2 cellular contexts compared by ENCODE assay signal in genomic region chr11:130839950-130840666, GRCh38.
TF ChIP-seq lines count a peak whose summit lies in the region.

No MANE protein-coding gene starts in this region.

TF ChIP-seq in IMR-90, 13 proteins besides CTCF, POLR2A, EP300 and RAD21:
- TF ChIP-seq MXI1 (IDR thresholded peaks at IDR 0.05; ENCODE audit: borderline replicate concordance, low read depth, low read length) (no peak), FOS (IDR thresholded peaks at IDR 0.05; ENCODE audit: low read depth, low read length) (no peak), RFX5 (IDR thresholded peaks at IDR 0.05; ENCODE audit: low read depth, low read length) (no peak), CEBPB (IDR thresholded peaks at IDR 0.05; ENCODE audit: low read depth, low read length) (no peak), BHLHE40 (IDR thresholded peaks at IDR 0.05; ENCODE audit: low read depth, low read length) (no peak), ELK1 (IDR thresholded peaks at IDR 0.05; ENCODE audit: borderline replicate concordance, low read depth, low read length) (no peak), CHD1 (IDR thresholded peaks at IDR 0.05; ENCODE audit: low read depth, low read length) (no peak), RCOR1 (IDR thresholded peaks at IDR 0.05; ENCODE audit: insufficient replicate concordance, low read length) (no peak), MAZ (IDR thresholded peaks at IDR 0.05; ENCODE audit: borderline replicate concordance, low read depth, low read length) (no peak), NFE2L2 (IDR thresholded peaks at IDR 0.05; ENCODE audit: low read depth, low read length) (no peak), MAFK (IDR thresholded peaks at IDR 0.05; ENCODE audit: low read depth, low read length) (no peak), SMC3 (IDR thresholded peaks at IDR 0.05; ENCODE audit: low read depth, low read length) (no peak)
- TF ChIP-seq, protein P1, sequence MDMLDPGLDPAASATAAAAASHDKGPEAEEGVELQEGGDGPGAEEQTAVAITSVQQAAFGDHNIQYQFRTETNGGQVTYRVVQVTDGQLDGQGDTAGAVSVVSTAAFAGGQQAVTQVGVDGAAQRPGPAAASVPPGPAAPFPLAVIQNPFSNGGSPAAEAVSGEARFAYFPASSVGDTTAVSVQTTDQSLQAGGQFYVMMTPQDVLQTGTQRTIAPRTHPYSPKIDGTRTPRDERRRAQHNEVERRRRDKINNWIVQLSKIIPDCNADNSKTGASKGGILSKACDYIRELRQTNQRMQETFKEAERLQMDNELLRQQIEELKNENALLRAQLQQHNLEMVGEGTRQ (IDR thresholded peaks at IDR 0.05; ENCODE audit: low read depth, low read length), result no peak
TF ChIP-seq in IMR-90: peak in this region for 0.

TF ChIP-seq in HepG2, 621 proteins besides CTCF, POLR2A, EP300 and RAD21:
- TF ChIP-seq FLYWCH1 (CRISPR knock-in tag; IDR thresholded peaks at IDR 0.05) (no peak), ZNF709 (CRISPR knock-in tag; IDR thresholded peaks at IDR 0.05) (no peak), ZNF17 (CRISPR knock-in tag; IDR thresholded peaks at IDR 0.05) (no peak), ZFP36L2 (CRISPR knock-in tag; IDR thresholded peaks at IDR 0.05) (no peak), ZMYM3 (CRISPR knock-in tag; IDR thresholded peaks at IDR 0.05) (no peak), HES4 (CRISPR knock-in tag; IDR thresholded peaks at IDR 0.05; ENCODE audit: borderline replicate concordance) (no peak), NR2F1 (CRISPR knock-in tag; IDR thresholded peaks at IDR 0.05) (no peak), RBAK (CRISPR knock-in tag; IDR thresholded peaks at IDR 0.05) (no peak), TOE1 (CRISPR knock-in tag; IDR thresholded peaks at IDR 0.05) (no peak), ZMYM4 (CRISPR knock-in tag; IDR thresholded peaks at IDR 0.05) (no peak), ZNF737 (CRISPR knock-in tag; IDR thresholded peaks at IDR 0.05; ENCODE audit: borderline replicate concordance) (no peak)
- TF ChIP-seq, protein P2, sequence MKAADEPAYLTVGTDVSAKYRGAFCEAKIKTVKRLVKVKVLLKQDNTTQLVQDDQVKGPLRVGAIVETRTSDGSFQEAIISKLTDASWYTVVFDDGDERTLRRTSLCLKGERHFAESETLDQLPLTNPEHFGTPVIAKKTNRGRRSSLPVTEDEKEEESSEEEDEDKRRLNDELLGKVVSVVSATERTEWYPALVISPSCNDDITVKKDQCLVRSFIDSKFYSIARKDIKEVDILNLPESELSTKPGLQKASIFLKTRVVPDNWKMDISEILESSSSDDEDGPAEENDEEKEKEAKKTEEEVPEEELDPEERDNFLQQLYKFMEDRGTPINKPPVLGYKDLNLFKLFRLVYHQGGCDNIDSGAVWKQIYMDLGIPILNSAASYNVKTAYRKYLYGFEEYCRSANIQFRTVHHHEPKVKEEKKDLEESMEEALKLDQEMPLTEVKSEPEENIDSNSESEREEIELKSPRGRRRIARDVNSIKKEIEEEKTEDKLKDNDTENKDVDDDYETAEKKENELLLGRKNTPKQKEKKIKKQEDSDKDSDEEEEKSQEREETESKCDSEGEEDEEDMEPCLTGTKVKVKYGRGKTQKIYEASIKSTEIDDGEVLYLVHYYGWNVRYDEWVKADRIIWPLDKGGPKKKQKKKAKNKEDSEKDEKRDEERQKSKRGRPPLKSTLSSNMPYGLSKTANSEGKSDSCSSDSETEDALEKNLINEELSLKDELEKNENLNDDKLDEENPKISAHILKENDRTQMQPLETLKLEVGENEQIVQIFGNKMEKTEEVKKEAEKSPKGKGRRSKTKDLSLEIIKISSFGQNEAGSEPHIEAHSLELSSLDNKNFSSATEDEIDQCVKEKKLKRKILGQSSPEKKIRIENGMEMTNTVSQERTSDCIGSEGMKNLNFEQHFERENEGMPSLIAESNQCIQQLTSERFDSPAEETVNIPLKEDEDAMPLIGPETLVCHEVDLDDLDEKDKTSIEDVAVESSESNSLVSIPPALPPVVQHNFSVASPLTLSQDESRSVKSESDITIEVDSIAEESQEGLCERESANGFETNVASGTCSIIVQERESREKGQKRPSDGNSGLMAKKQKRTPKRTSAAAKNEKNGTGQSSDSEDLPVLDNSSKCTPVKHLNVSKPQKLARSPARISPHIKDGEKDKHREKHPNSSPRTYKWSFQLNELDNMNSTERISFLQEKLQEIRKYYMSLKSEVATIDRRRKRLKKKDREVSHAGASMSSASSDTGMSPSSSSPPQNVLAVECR (CRISPR knock-in tag; IDR thresholded peaks at IDR 0.05; ENCODE audit: borderline replicate concordance), result no peak
- TF ChIP-seq, protein P3, sequence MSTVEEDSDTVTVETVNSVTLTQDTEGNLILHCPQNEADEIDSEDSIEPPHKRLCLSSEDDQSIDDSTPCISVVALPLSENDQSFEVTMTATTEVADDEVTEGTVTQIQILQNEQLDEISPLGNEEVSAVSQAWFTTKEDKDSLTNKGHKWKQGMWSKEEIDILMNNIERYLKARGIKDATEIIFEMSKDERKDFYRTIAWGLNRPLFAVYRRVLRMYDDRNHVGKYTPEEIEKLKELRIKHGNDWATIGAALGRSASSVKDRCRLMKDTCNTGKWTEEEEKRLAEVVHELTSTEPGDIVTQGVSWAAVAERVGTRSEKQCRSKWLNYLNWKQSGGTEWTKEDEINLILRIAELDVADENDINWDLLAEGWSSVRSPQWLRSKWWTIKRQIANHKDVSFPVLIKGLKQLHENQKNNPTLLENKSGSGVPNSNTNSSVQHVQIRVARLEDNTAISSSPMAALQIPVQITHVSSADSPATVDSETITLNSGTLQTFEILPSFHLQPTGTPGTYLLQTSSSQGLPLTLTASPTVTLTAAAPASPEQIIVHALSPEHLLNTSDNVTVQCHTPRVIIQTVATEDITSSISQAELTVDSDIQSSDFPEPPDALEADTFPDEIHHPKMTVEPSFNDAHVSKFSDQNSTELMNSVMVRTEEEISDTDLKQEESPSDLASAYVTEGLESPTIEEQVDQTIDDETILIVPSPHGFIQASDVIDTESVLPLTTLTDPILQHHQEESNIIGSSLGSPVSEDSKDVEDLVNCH (CRISPR knock-in tag; IDR thresholded peaks at IDR 0.05), result no peak
